Comparison of ENCODE assay signal across 7 cellular contexts in the genomic region with DNA sequence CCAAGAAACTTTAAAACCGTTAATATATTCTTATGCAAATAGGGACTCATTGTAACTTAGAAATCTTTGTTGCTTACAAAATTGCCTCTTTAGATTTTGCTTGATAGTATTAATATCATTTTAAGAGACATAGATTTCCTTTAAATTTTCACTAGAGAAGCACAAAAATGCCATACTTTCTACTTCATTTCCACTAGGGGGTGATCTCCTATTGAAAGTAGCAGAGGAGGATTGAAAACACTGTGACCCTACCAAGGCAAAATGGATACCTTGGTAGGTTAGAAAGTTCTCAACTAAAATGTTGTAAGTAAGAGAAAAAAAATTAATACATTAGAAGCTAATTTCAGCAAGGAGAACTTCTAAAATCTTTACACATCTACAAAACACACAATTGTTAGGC.
DNase-seq lines count a peak whose midpoint lies in the region; ATAC-seq, FAIRE-seq and TF ChIP-seq lines count a peak whose summit lies in the region.

No MANE protein-coding gene starts in this region.

- peak; percentile 40 for TF ChIP-seq CTCF in GM10248 (IDR thresholded peaks at IDR 0.05; ENCODE audit: control extremely low read depth, extremely low read depth, low read depth, missing control alignments)
- TF ChIP-seq CTCF in KMS-11 (conservative IDR thresholded peaks at IDR 0.05; ENCODE audit: low read depth, low read length), result peak; percentile 75
- TF ChIP-seq CTCF in astrocyte (IDR thresholded peaks at IDR 0.05; ENCODE audit: insufficient read depth, low read depth, low read length), result peak; percentile 51
- peak; percentile 51 for TF ChIP-seq CTCF in HepG2 (CRISPR knock-in tag; IDR thresholded peaks at IDR 0.05)

- peak; percentile 29 for FAIRE-seq in astrocyte (lab: Jason Lieb, UNC)
- FAIRE-seq in HepG2 (lab: Jason Lieb, UNC), result no peak

- 23% methylated on average over 1 of the region's 1 CpG for WGBS in HepG2 (ENCODE audit: low lambda C conversion rate)

- no peak for TF ChIP-seq EP300 in HepG2 (IDR thresholded peaks at IDR 0.05; ENCODE audit: low read depth in 2 of 2, low read length in 2 of 2)
- TF ChIP-seq EP300 in HepG2 (CRISPR knock-in tag; IDR thresholded peaks at IDR 0.05; ENCODE audit: borderline replicate concordance), result no peak

- H2AFZ ChIP-seq in KMS-11 (ENCODE audit: low read depth) (no peak overlapping the region), astrocyte (ENCODE audit: low read depth, low read length) (no peak overlapping the region), HepG2 (ENCODE audit: low read length) (no peak overlapping the region)

- H3K27me3 ChIP-seq in KMS-11 (ENCODE audit: insufficient read depth, low read depth), result no peaks in the 10 kb centered on the region; the same call in 1 of the 2 replicates
- no peaks in the 10 kb centered on the region for H3K27me3 ChIP-seq in astrocyte (ENCODE audit: insufficient read depth, low read length)
- H3K27me3 ChIP-seq in HepG2 (ENCODE audit: control insufficient read depth in 1 of 2, insufficient read depth in 2 of 2, low read length in 2 of 2), result no peaks in the 10 kb centered on the region

- H3K4me1 Mint-ChIP-seq in astrocyte (ENCODE audit: low read depth, unreplicated experiment), result peaks cover 11% of the 10 kb centered on the region
- H3K4me1 Mint-ChIP-seq in effector memory CD8-positive, alpha-beta T cell (ENCODE audit: low read depth in 2 of 2), result no peaks in the 10 kb centered on the region

- no peak overlapping the region for H3K27ac ChIP-seq in KMS-11
- H3K27ac ChIP-seq in astrocyte (ENCODE audit: low read depth, low read length), result no peak overlapping the region
- no peak overlapping the region for H3K27ac ChIP-seq in HepG2 (ENCODE audit: extremely low read length, insufficient read depth, low read length)

- no peak overlapping the region for H3K4me3 Mint-ChIP-seq in astrocyte (ENCODE audit: unreplicated experiment)
- H3K4me3 Mint-ChIP-seq in effector memory CD8-positive, alpha-beta T cell, result no peak overlapping the region

- H3K4me3 ChIP-seq in KMS-11 (IDR thresholded peaks at IDR 0.05; ENCODE audit: insufficient read depth, low read depth, low read length) (no peak overlapping the region), astrocyte (ENCODE audit: insufficient read depth, low read depth, low read length) (no peak overlapping the region), HepG2 (replicated peaks in 1 of 3; ENCODE audit: insufficient read depth in 1 of 3, low read depth in 2 of 3, low read length in 3 of 3) (no peak overlapping the region)

- H3K36me3 ChIP-seq in KMS-11 (ENCODE audit: insufficient read depth) (no peaks in the 10 kb centered on the region), astrocyte (ENCODE audit: insufficient read depth, low read length) (no peaks in the 10 kb centered on the region), HepG2 (replicated peaks in 1 of 2; ENCODE audit: control insufficient read depth in 1 of 2, insufficient read depth in 2 of 2, low read length in 2 of 2) (no peaks in the 10 kb centered on the region)

- no peak for TF ChIP-seq POLR2A in HepG2 (IDR thresholded peaks at IDR 0.05; ENCODE audit: insufficient read depth in 1 of 2, low read depth in 2 of 2, low read length in 2 of 2)

- no peaks in the 10 kb centered on the region for H3K36me3 Mint-ChIP-seq in astrocyte (ENCODE audit: low read depth, unreplicated experiment)
- H3K36me3 Mint-ChIP-seq in effector memory CD8-positive, alpha-beta T cell (ENCODE audit: insufficient read depth), result no peaks in the 10 kb centered on the region

- H3K27ac Mint-ChIP-seq in astrocyte (ENCODE audit: unreplicated experiment), result no peak overlapping the region
- H3K27ac Mint-ChIP-seq in effector memory CD8-positive, alpha-beta T cell, result no peak overlapping the region

- CTCF ChIA-PET in GM10248 (lab: Yijun Ruan, JAX), result interaction anchor here (1.5 kb wide), 1 partner anchor 31 kb away, joined by 4 read pairs; no protein-coding TSS in a partner anchor
- CTCF ChIA-PET in HepG2 (lab: Yijun Ruan, JAX; ENCODE audit: low intra/inter-chr PET ratio, low total read pairs), result interaction anchor here (1.6 to 1.7 kb wide), 2 partner anchors 611 to 1001 kb away, joined by 5 to 6 read pairs; no protein-coding TSS in a partner anchor

- in situ Hi-C loops in HepG2 (cut with HindIII; ENCODE audit: extremely low pct_ligation_motif_present, low pct_unique_long_range_greater_than_20kb), result loop anchor here (25.0 kb wide), 2 partner anchors 603 to 1003 kb away; no protein-coding TSS in a partner anchor

- intact Hi-C loops in HepG2 (cut with micrococcal nuclease; ENCODE audit: unreplicated experiment), result loop anchor here (1.0 kb wide), 2 partner anchors 32 to 1001 kb away; no protein-coding TSS in a partner anchor

- H3K27me3 Mint-ChIP-seq in astrocyte (ENCODE audit: low read depth, unreplicated experiment), result no peaks in the 10 kb centered on the region
- no peaks in the 10 kb centered on the region for H3K27me3 Mint-ChIP-seq in effector memory CD8-positive, alpha-beta T cell

- TF ChIP-seq RAD21 in HepG2 (CRISPR knock-in tag; IDR thresholded peaks at IDR 0.05), result no peak

- H3K79me2 ChIP-seq in KMS-11 (ENCODE audit: insufficient read depth, low read depth) (no peaks in the 10 kb centered on the region), astrocyte (ENCODE audit: insufficient read depth, low read length) (no peaks in the 10 kb centered on the region), HepG2 (ENCODE audit: insufficient read depth, low read length) (no peaks in the 10 kb centered on the region)

- ATAC-seq in GM21528 (IDR thresholded peaks at IDR 0.05; ENCODE audit: low FRiP score, unreplicated experiment) (peak; percentile 63), HepG2 (0 out of 3 replicates have a peak, but pooled peaks have one; percentile 42)
- no peak for ATAC-seq in effector memory CD8-positive, alpha-beta T cell (replicated peaks)

- H4K20me1 ChIP-seq in KMS-11 (ENCODE audit: insufficient read depth) (no peaks in the 10 kb centered on the region), astrocyte (ENCODE audit: insufficient read depth, low read length) (no peaks in the 10 kb centered on the region), HepG2 (ENCODE audit: insufficient read depth, low read length) (no peaks in the 10 kb centered on the region; the same call in 1 of the 2 replicates)

- H3K4me1 ChIP-seq in KMS-11 (ENCODE audit: low read depth, poor library complexity, severe bottlenecking) (peaks cover 67% of the 10 kb centered on the region), astrocyte (ENCODE audit: insufficient read depth, low read length) (peaks cover 3% of the 10 kb centered on the region), HepG2 (ENCODE audit: insufficient read depth, low read length) (no peaks in the 10 kb centered on the region)

- H3K9me3 ChIP-seq in astrocyte (ENCODE audit: insufficient read depth, low read depth, low read length), result no peaks in the 10 kb centered on the region
- H3K9me3 ChIP-seq in HepG2 (ENCODE audit: low read length), result no peaks in the 10 kb centered on the region

- no peaks in the 10 kb centered on the region for H3K9me3 Mint-ChIP-seq in astrocyte (ENCODE audit: unreplicated experiment)
- H3K9me3 Mint-ChIP-seq in effector memory CD8-positive, alpha-beta T cell, result no peaks in the 10 kb centered on the region

- H3K9ac ChIP-seq in KMS-11 (no peak overlapping the region), astrocyte (ENCODE audit: low read length) (no peak overlapping the region), HepG2 (ENCODE audit: insufficient read depth, low read depth, low read length) (no peak overlapping the region)

- BruUV-seq in HepG2 (replicated peaks; lab: Mats Ljungman, UMichigan), result no TSS peak

- peak overlapping the region; percentile 78; the same call in 1 of the 2 replicates for H3K4me2 ChIP-seq in KMS-11
- H3K4me2 ChIP-seq in astrocyte (ENCODE audit: low read length), result no peak overlapping the region
- no peak overlapping the region for H3K4me2 ChIP-seq in HepG2 (ENCODE audit: low read depth, low read length)

- DNase-seq in GM10248 (ENCODE audit: extremely low spot score) (peak; percentile 8), astrocyte (ENCODE audit: low read depth) (no peak), HepG2 (ENCODE audit: low spot score) (peak; percentile 27), T1000 (lab: John Stamatoyannopoulos, UW) (no peak)
- DNase-seq in effector memory CD8-positive, alpha-beta T cell, result no peak

- POLR2A ChIA-PET in GM10248 (lab: Yijun Ruan, JAX), result no interaction called here
- POLR2A ChIA-PET in HepG2 (lab: Yijun Ruan, JAX), result no interaction called here

TF ChIP-seq in HepG2, 621 proteins besides CTCF, POLR2A, EP300 and RAD21:
- TF ChIP-seq STAG1 (CRISPR knock-in tag; IDR thresholded peaks at IDR 0.05) (peak; percentile 72), KLF6 (CRISPR knock-in tag; IDR thresholded peaks at IDR 0.05) (no peak), CHD4 (IDR thresholded peaks at IDR 0.05; ENCODE audit: borderline replicate concordance, low read length) (no peak), ZNF564 (CRISPR knock-in tag; IDR thresholded peaks at IDR 0.05) (no peak), ZSCAN30 (CRISPR knock-in tag; IDR thresholded peaks at IDR 0.05) (no peak)
TF ChIP-seq in HepG2: peak in this region for 1.

Comparison
In these comparisons a context has a peak if more than half of its experiments do, and no peak if none do; other contexts are left out.
1. DNase-seq: peak in GM10248 (single experiment) and HepG2 (single experiment); none in astrocyte (single experiment), T1000 (single experiment) and effector memory CD8-positive, alpha-beta T cell (0 of 3).
2. Peak in every context shown above with its lines, with median percentiles within 50 percentile points of each other: CTCF ChIP-seq.